Comparison of ENCODE assay signal across 9 cellular contexts in genomic region chrX:9708923-9709553, GRCh38. TPM values are rescaled to one million over a fixed set of nuclear protein-coding genes. Genes with fewer than 3 reads are reported as not detected.
DNase-seq lines count a peak whose midpoint lies in the region; ATAC-seq and TF ChIP-seq lines count a peak whose summit lies in the region.
"Had no signal": no experiment of that assay in that cellular context is flagged by ENCODE, and none has a peak within 500 bp of the region (broad histone marks: within the 10 kb centered on the region; RNA-seq: fewer than 3 reads in every experiment).

No MANE protein-coding gene starts in this region.

- peak overlapping the region; percentile 53 for H3K4me2 ChIP-seq in PC-9

- H3K4me1 ChIP-seq in Caco-2 (0 out of 2 replicates have a peak, but pooled peaks cover 4% of the 10 kb centered on the region), PC-9 (replicated peaks; ENCODE audit: insufficient read depth) (peaks cover 13% of the 10 kb centered on the region)

- H3K4me3 ChIP-seq in Caco-2 (ENCODE audit: low read depth, low read length) (no peak overlapping the region), PC-9 (no peak overlapping the region)

- H3K36me3 ChIP-seq in Caco-2 (ENCODE audit: control insufficient read depth, insufficient read depth, low read length), result peaks cover 3% of the 10 kb centered on the region
- peaks cover 9% of the 10 kb centered on the region; the same call in 1 of the 2 replicates for H3K36me3 ChIP-seq in PC-9 (ENCODE audit: low read depth)

- DNase-seq in Caco-2 (peak; percentile 38 to 65), HuH-7 (ENCODE audit: low spot score) (peak; percentile 45), PC-9 (peak; percentile 58 to 72), fibroblast of gingiva (ENCODE audit: low read depth) (peak; percentile 44), nephron progenitor cell (peak; percentile 82)
- peak; percentile 86 for DNase-seq in activated T-cell treated with anti-CD3 and anti-CD28 coated beads, Interleukin-2, amount 50 U/mL, for 48 hours
- DNase-seq in stimulated activated naive CD8-positive, alpha-beta T cell treated with anti-CD3 and anti-CD28 coated beads, Interleukin-15, Interleukin-2, amounts not matched to agents 100 U/mL and 50 U/mL, for 24 hours, result peak; percentile 73

- BruUV-seq in Caco-2 (replicated peaks; lab: Mats Ljungman, UMichigan) (no TSS peak), PC-9 (replicated peaks; lab: Mats Ljungman, UMichigan) (no TSS peak)

- no peak overlapping the region for H3K4me3 Mint-ChIP-seq in Caco-2 (ENCODE audit: unreplicated experiment)
- H3K4me3 Mint-ChIP-seq in nephron progenitor cell, result no peak overlapping the region
- H3K4me3 Mint-ChIP-seq: dendritic cell treated with granulocyte-macrophage colony-stimulating factor and Interleukin-4, amounts not matched to agents 40 ng/mL and 50 ng/mL, for 4 days had no signal

- no peak overlapping the region for H2AFZ ChIP-seq in PC-9

- peak overlapping the region; percentile 76 for H3K27ac Mint-ChIP-seq in Caco-2 (ENCODE audit: unreplicated experiment)
- no peak overlapping the region for H3K27ac Mint-ChIP-seq in nephron progenitor cell
- H3K27ac Mint-ChIP-seq: dendritic cell treated with granulocyte-macrophage colony-stimulating factor and Interleukin-4, amounts not matched to agents 40 ng/mL and 50 ng/mL, for 4 days had no signal

- H3K4me1 Mint-ChIP-seq in Caco-2 (ENCODE audit: low read depth, unreplicated experiment) (peaks cover 17% of the 10 kb centered on the region), nephron progenitor cell (peaks cover 12% of the 10 kb centered on the region)

- no peaks in the 10 kb centered on the region for H3K79me2 ChIP-seq in PC-9 (ENCODE audit: low read depth)

- H3K27me3 Mint-ChIP-seq in Caco-2 (ENCODE audit: insufficient read depth, unreplicated experiment), result no peaks in the 10 kb centered on the region
- peaks cover 4% of the 10 kb centered on the region for H3K27me3 Mint-ChIP-seq in nephron progenitor cell (ENCODE audit: low read depth, poor library complexity)
- H3K27me3 Mint-ChIP-seq: dendritic cell treated with granulocyte-macrophage colony-stimulating factor and Interleukin-4, amounts not matched to agents 40 ng/mL and 50 ng/mL, for 4 days had no signal

- H4K20me1 ChIP-seq in PC-9 (ENCODE audit: insufficient read depth), result no peaks in the 10 kb centered on the region

- H3K27ac ChIP-seq in PC-9, result 0 out of 2 replicates have a peak overlapping the region, but pooled peaks have one; percentile 12

- H3K9me3 Mint-ChIP-seq in Caco-2 (ENCODE audit: unreplicated experiment), result no peaks in the 10 kb centered on the region
- H3K9me3 Mint-ChIP-seq in nephron progenitor cell, result peaks cover 52% of the 10 kb centered on the region
- H3K9me3 Mint-ChIP-seq: dendritic cell treated with granulocyte-macrophage colony-stimulating factor and Interleukin-4, amounts not matched to agents 40 ng/mL and 50 ng/mL, for 4 days had no signal

- H3K9me3 ChIP-seq in Caco-2 (no peaks in the 10 kb centered on the region), PC-9 (ENCODE audit: insufficient read depth, low read depth) (no peaks in the 10 kb centered on the region)

- no peaks in the 10 kb centered on the region for H3K9me2 ChIP-seq in PC-9 (ENCODE audit: insufficient read depth)

- H3F3A ChIP-seq in PC-9 (ENCODE audit: insufficient read depth, low read depth), result no peaks in the 10 kb centered on the region

- intact Hi-C loops in Caco-2 (cut with micrococcal nuclease; ENCODE audit: unreplicated experiment) (loop anchor here (2.0 to 5.0 kb wide), 2 partner anchors 738 to 887 kb away; no protein-coding TSS in a partner anchor), PC-9 (cut with micrococcal nuclease; ENCODE audit: unreplicated experiment) (loop anchor here (2.0 to 10.0 kb wide), 4 partner anchors 247 to 964 kb away; no protein-coding TSS in a partner anchor)

- peak; percentile 90 for ATAC-seq in GM21360 (IDR thresholded peaks at IDR 0.05; ENCODE audit: unreplicated experiment)
- ATAC-seq in stimulated activated naive CD8-positive, alpha-beta T cell treated with anti-CD3 and anti-CD28 coated beads, Interleukin-15, Interleukin-2, amounts not matched to agents 100 U/mL and 50 U/mL, for 24 hours, result peak; percentile 69

- H3K36me3 Mint-ChIP-seq in Caco-2 (ENCODE audit: insufficient read depth, unreplicated experiment) (peaks cover 62% of the 10 kb centered on the region), nephron progenitor cell (ENCODE audit: low read depth) (peaks cover 90% of the 10 kb centered on the region)

- POLR2A ChIA-PET in Caco-2 (lab: Charles Lee) (no interaction called here), PC-9 (lab: Charles Lee; ENCODE audit: unreplicated experiment) (no interaction called here)

- TF ChIP-seq CTCF in Caco-2 (IDR thresholded peaks at IDR 0.05; ENCODE audit: insufficient read depth in 1 of 2, low read depth in 1 of 2, low read length in 1 of 2, severe bottlenecking in 1 of 2, unreplicated experiment in 1 of 2) (peak; percentile 76 to 78), PC-9 (conservative IDR thresholded peaks at IDR 0.05) (peak; percentile 84), nephron progenitor cell (IDR thresholded peaks at IDR 0.05) (peak; percentile 81)

- CTCF ChIA-PET in Caco-2 (lab: Charles Lee), result no interaction called here
- CTCF ChIA-PET in PC-9 (lab: Charles Lee), result no interaction called here

- H3K27me3 ChIP-seq in Caco-2 (replicated peaks; ENCODE audit: control insufficient read depth, insufficient read depth, low read length) (no peaks in the 10 kb centered on the region), PC-9 (ENCODE audit: insufficient read depth, low read depth) (no peaks in the 10 kb centered on the region)

RNA-seq across cellular contexts. Expression of gene GPR143, which starts 56.6 kb away (rescaled TPM):
- 4.6 and 8.0 TPM in 2 replicates for total RNA-seq in Caco-2 (2022)
- total RNA-seq in PC-9 (2021), result not detected in 2 replicates
